Comparison of ENCODE assay signal across 10 cellular contexts in genomic region chr2:126304147-126304546, GRCh38.
"Had no signal": no experiment of that assay in that cellular context is flagged by ENCODE, and none has a peak within 500 bp of the region (broad histone marks: within the 10 kb centered on the region; RNA-seq: fewer than 3 reads in every experiment).

No MANE protein-coding gene starts in this region.

- H3K4me1 ChIP-seq: HAP-1 had no signal

- H3K4me3 Mint-ChIP-seq: HFFc6 had no signal

- H3K27ac Mint-ChIP-seq: HFFc6 had no signal

- H3K9me3 ChIP-seq: HAP-1 had no signal

- FAIRE-seq: K562 had no signal

- H3K36me3 ChIP-seq: HAP-1 had no signal

- H3K27ac ChIP-seq: GM23248, HL-60 had no signal

- DNase-seq: GM23248, GOT3, H7, HFFc6, IMR-90, KG1 had no signal

- ATAC-seq: HCT116, K562 had no signal

- H3K4me3 ChIP-seq: GM23248, HAP-1, K562 had no signal
